16 cellular contexts compared by ENCODE assay signal in genomic region chr12:49655595-49656236, GRCh38. TPM values are rescaled to one million over a fixed set of nuclear protein-coding genes. Genes with fewer than 3 reads are reported as not detected.
A peak's percentile ranks its signal among the peaks of the same experiment; 100 is the strongest.
DNase-seq lines count a peak whose midpoint lies in the region; ATAC-seq, FAIRE-seq and TF ChIP-seq lines count a peak whose summit lies in the region.
"Had no signal": no experiment of that assay in that cellular context is flagged by ENCODE, and none has a peak within 500 bp of the region (broad histone marks: within the 10 kb centered on the region; RNA-seq: fewer than 3 reads in every experiment).

No MANE protein-coding gene starts in this region.

- H3K27ac ChIP-seq in kidney (ENCODE audit: low read depth in 2 of 2, low read length in 2 of 2): no peak overlapping the region
- H3K27ac ChIP-seq: SK-N-MC had no signal

- peaks cover 6 to 21% of the 10 kb centered on the region in 2 donors for H3K36me3 ChIP-seq in kidney (ENCODE audit: control insufficient read depth in 1 of 2, insufficient read depth in 2 of 2, low read length in 2 of 2)

- peak overlapping the region; percentile 34 to 87 for H3K27ac Mint-ChIP-seq in activated naive CD4-positive, alpha-beta T cell treated with anti-CD3 and anti-CD28 coated beads, Interleukin-2, amount 50 U/mL, for 72 hours
- H3K27ac Mint-ChIP-seq in activated naive CD4-positive, alpha-beta T cell treated with anti-CD3 and anti-CD28 coated beads for 36 hours: no peak overlapping the region
- H3K27ac Mint-ChIP-seq in activated T-helper 2 cell treated with anti-CD3 and anti-CD28 coated beads, Interferon-gamma antibody, Interleukin-2, Interleukin-4, amounts not matched to agents 10 μg/mL and 5 μg/mL and 100 μg/mL, durations not matched to agents 14 hours and 24 hours and 36 hours: peak overlapping the region; percentile 19
- H3K27ac Mint-ChIP-seq in stimulated activated memory B cell treated with anti-CD40 and anti-IgM and Interleukin-4, amounts not matched to agents 10 μg/mL and 1 μg/mL and 100 μg/mL, for 72 hours: peak overlapping the region; percentile 34

- H3K4me3 ChIP-seq in kidney (ENCODE audit: low read length in 2 of 2): no peak overlapping the region
- H3K4me3 ChIP-seq: SK-N-MC had no signal

- H3K9ac ChIP-seq in kidney (ENCODE audit: low read length in 2 of 2): no peak overlapping the region

- H3K4me1 ChIP-seq in kidney (ENCODE audit: control insufficient read depth in 1 of 2, insufficient read depth in 1 of 2, low read depth in 1 of 2, low read length in 2 of 2): peaks cover 0 to 4% of the 10 kb centered on the region in 2 donors
- H3K4me1 ChIP-seq: Caco-2 had no signal

- no peak for FAIRE-seq in kidney (lab: Jason Lieb, UNC)

- H3K4me1 Mint-ChIP-seq in activated naive CD4-positive, alpha-beta T cell treated with anti-CD3 and anti-CD28 coated beads for 36 hours (ENCODE audit: low read depth): peaks cover 33% of the 10 kb centered on the region
- H3K4me1 Mint-ChIP-seq in activated T-helper 2 cell treated with anti-CD3 and anti-CD28 coated beads, Interferon-gamma antibody, Interleukin-2, Interleukin-4, amounts not matched to agents 10 μg/mL and 5 μg/mL and 100 μg/mL, durations not matched to agents 14 hours and 24 hours and 36 hours (ENCODE audit: low read depth): peaks cover 10% of the 10 kb centered on the region
- peaks cover 28% of the 10 kb centered on the region for H3K4me1 Mint-ChIP-seq in stimulated activated memory B cell treated with anti-CD40 and anti-IgM and Interleukin-4, amounts not matched to agents 10 μg/mL and 1 μg/mL and 100 μg/mL, for 72 hours
- H3K4me1 Mint-ChIP-seq: brain had no signal

- no peaks in the 10 kb centered on the region for H3K9me3 Mint-ChIP-seq in activated naive CD4-positive, alpha-beta T cell treated with anti-CD3 and anti-CD28 coated beads, Interleukin-2, amount 50 U/mL, for 72 hours
- no peaks in the 10 kb centered on the region for H3K9me3 Mint-ChIP-seq in activated naive CD4-positive, alpha-beta T cell treated with anti-CD3 and anti-CD28 coated beads for 36 hours
- H3K9me3 Mint-ChIP-seq in activated T-helper 2 cell treated with anti-CD3 and anti-CD28 coated beads, Interferon-gamma antibody, Interleukin-2, Interleukin-4, amounts not matched to agents 10 μg/mL and 5 μg/mL and 100 μg/mL, durations not matched to agents 14 hours and 24 hours and 36 hours: no peaks in the 10 kb centered on the region
- no peaks in the 10 kb centered on the region for H3K9me3 Mint-ChIP-seq in stimulated activated memory B cell treated with anti-CD40 and anti-IgM and Interleukin-4, amounts not matched to agents 10 μg/mL and 1 μg/mL and 100 μg/mL, for 72 hours

- H3K4me3 Mint-ChIP-seq in activated naive CD4-positive, alpha-beta T cell treated with anti-CD3 and anti-CD28 coated beads for 36 hours: no peak overlapping the region
- H3K4me3 Mint-ChIP-seq in activated T-helper 2 cell treated with anti-CD3 and anti-CD28 coated beads, Interferon-gamma antibody, Interleukin-2, Interleukin-4, amounts not matched to agents 10 μg/mL and 5 μg/mL and 100 μg/mL, durations not matched to agents 14 hours and 24 hours and 36 hours (ENCODE audit: low read depth): no peak overlapping the region
- no peak overlapping the region for H3K4me3 Mint-ChIP-seq in stimulated activated memory B cell treated with anti-CD40 and anti-IgM and Interleukin-4, amounts not matched to agents 10 μg/mL and 1 μg/mL and 100 μg/mL, for 72 hours
- H3K4me3 Mint-ChIP-seq: brain had no signal

- CTCF ChIA-PET in activated naive CD4-positive, alpha-beta T cell treated with anti-CD3 and anti-CD28 coated beads for 36 hours (lab: Charles Lee): interaction anchor here (0.6 to 5.1 kb wide), 8 partner anchors 11 to 107 kb away, joined by 3 to 23 read pairs (median 4); no protein-coding TSS in a partner anchor

- no peak for TF ChIP-seq CTCF in kidney (IDR thresholded peaks at IDR 0.05; ENCODE audit: borderline replicate concordance, extremely low read depth, insufficient read depth)

- intact Hi-C loops in activated naive CD4-positive, alpha-beta T cell treated with anti-CD3 and anti-CD28 coated beads for 36 hours (cut with micrococcal nuclease): no loop called here
- intact Hi-C loops in activated T-helper 2 cell treated with anti-CD3 and anti-CD28 coated beads, Interferon-gamma antibody, Interleukin-2, Interleukin-4, amounts not matched to agents 10 μg/mL and 5 μg/mL and 100 μg/mL, durations not matched to agents 14 hours and 24 hours and 36 hours (cut with micrococcal nuclease): no loop called here
- intact Hi-C loops in kidney (cut with DNase I): no loop called here

- DNase-seq in activated naive CD4-positive, alpha-beta T cell treated with anti-CD3 and anti-CD28 coated beads, Interleukin-2, amount 50 U/mL, for 72 hours (ENCODE audit: low spot score in 2 of 2): no peak
- no peak for DNase-seq in activated naive CD4-positive, alpha-beta T cell treated with anti-CD3 and anti-CD28 coated beads for 36 hours
- DNase-seq in activated T-helper 2 cell treated with anti-CD3 and anti-CD28 coated beads, Interferon-gamma antibody, Interleukin-2, Interleukin-4, amounts not matched to agents 10 μg/mL and 5 μg/mL and 100 μg/mL, durations not matched to agents 14 hours and 24 hours and 36 hours (ENCODE audit: low spot score): no peak
- DNase-seq in kidney: peak; percentile 10
- DNase-seq in NCI-H1930 (lab: John Stamatoyannopoulos, UW): no peak
- DNase-seq in NCI-H226: no peak
- DNase-seq in SIG-M5 (lab: John Stamatoyannopoulos, UW): no peak
- DNase-seq: activated CD4-positive, alpha-beta T cell treated with anti-CD3 and anti-CD28 coated beads, Interleukin-2, amount 50 U/mL, for 48 hours; Caco-2; NCI-H2029 treated with DMSO at 0.1 percent for 48 hours; NCI-H526; PC-3; posterior cingulate gyrus had no signal

- no peaks in the 10 kb centered on the region for H3K27me3 Mint-ChIP-seq in activated naive CD4-positive, alpha-beta T cell treated with anti-CD3 and anti-CD28 coated beads for 36 hours (ENCODE audit: low read depth)
- H3K27me3 Mint-ChIP-seq in activated T-helper 2 cell treated with anti-CD3 and anti-CD28 coated beads, Interferon-gamma antibody, Interleukin-2, Interleukin-4, amounts not matched to agents 10 μg/mL and 5 μg/mL and 100 μg/mL, durations not matched to agents 14 hours and 24 hours and 36 hours (ENCODE audit: low read depth): no peaks in the 10 kb centered on the region
- no peaks in the 10 kb centered on the region for H3K27me3 Mint-ChIP-seq in stimulated activated memory B cell treated with anti-CD40 and anti-IgM and Interleukin-4, amounts not matched to agents 10 μg/mL and 1 μg/mL and 100 μg/mL, for 72 hours
- H3K27me3 Mint-ChIP-seq: brain had no signal

- no peak for ATAC-seq in activated naive CD4-positive, alpha-beta T cell treated with anti-CD3 and anti-CD28 coated beads, Interleukin-2, amount 50 U/mL, for 72 hours
- ATAC-seq in stimulated activated memory B cell treated with anti-CD40 and anti-IgM and Interleukin-4, amounts not matched to agents 10 μg/mL and 1 μg/mL and 100 μg/mL, for 72 hours: no peak
- ATAC-seq: PC-3 had no signal

- no peaks in the 10 kb centered on the region for H3K9me3 ChIP-seq in kidney (ENCODE audit: control insufficient read depth in 1 of 2, low read length in 2 of 2)
- H3K9me3 ChIP-seq: Caco-2 had no signal

- peaks cover 10 to 25% of the 10 kb centered on the region in 2 donors for H3K36me3 Mint-ChIP-seq in activated naive CD4-positive, alpha-beta T cell treated with anti-CD3 and anti-CD28 coated beads, Interleukin-2, amount 50 U/mL, for 72 hours
- H3K36me3 Mint-ChIP-seq in activated naive CD4-positive, alpha-beta T cell treated with anti-CD3 and anti-CD28 coated beads for 36 hours (ENCODE audit: low read depth): peaks cover 24% of the 10 kb centered on the region
- peaks cover 64% of the 10 kb centered on the region for H3K36me3 Mint-ChIP-seq in activated T-helper 2 cell treated with anti-CD3 and anti-CD28 coated beads, Interferon-gamma antibody, Interleukin-2, Interleukin-4, amounts not matched to agents 10 μg/mL and 5 μg/mL and 100 μg/mL, durations not matched to agents 14 hours and 24 hours and 36 hours (ENCODE audit: low read depth)
- H3K36me3 Mint-ChIP-seq in stimulated activated memory B cell treated with anti-CD40 and anti-IgM and Interleukin-4, amounts not matched to agents 10 μg/mL and 1 μg/mL and 100 μg/mL, for 72 hours: peaks cover 84% of the 10 kb centered on the region

RNA-seq across cellular contexts. Expression of gene PRPF40B, which starts 32.4 kb away (rescaled TPM):
- 10 to 100 TPM in 1 of 2 donors, 1 to 10 TPM in 1; 5.1 to 10.1 TPM for total RNA-seq in activated naive CD4-positive, alpha-beta T cell treated with anti-CD3 and anti-CD28 coated beads, Interleukin-2, amount 50 U/mL, for 72 hours
- 1 to 10 TPM; 7.2 to 7.7 TPM for total RNA-seq in activated naive CD4-positive, alpha-beta T cell treated with anti-CD3 and anti-CD28 coated beads for 36 hours
- total RNA-seq in activated T-helper 2 cell treated with anti-CD3 and anti-CD28 coated beads, Interferon-gamma antibody, Interleukin-2, Interleukin-4, amounts not matched to agents 10 μg/mL and 5 μg/mL and 100 μg/mL, durations not matched to agents 14 hours and 24 hours and 36 hours: 10.1 and 13.3 TPM in 2 replicates
- total RNA-seq in kidney: 33.3 TPM
- polyA plus RNA-seq in kidney (ENCODE audit: insufficient read depth, low read depth, low replicate concordance): 20.1 TPM

RNA-seq across cellular contexts. Expression of gene FAM186B, which starts 50.3 kb away (rescaled TPM):
- under 1 TPM; 0.16 to 0.18 TPM for total RNA-seq in activated naive CD4-positive, alpha-beta T cell treated with anti-CD3 and anti-CD28 coated beads, Interleukin-2, amount 50 U/mL, for 72 hours
- total RNA-seq in activated naive CD4-positive, alpha-beta T cell treated with anti-CD3 and anti-CD28 coated beads for 36 hours: under 1 TPM in 1 of 2 experiments, not detected in 1; 0.12 TPM
- total RNA-seq in activated T-helper 2 cell treated with anti-CD3 and anti-CD28 coated beads, Interferon-gamma antibody, Interleukin-2, Interleukin-4, amounts not matched to agents 10 μg/mL and 5 μg/mL and 100 μg/mL, durations not matched to agents 14 hours and 24 hours and 36 hours: 0.30 and 0.37 TPM in 2 replicates
- total RNA-seq in kidney: 0.85 TPM
- 0.34 TPM for polyA plus RNA-seq in kidney (ENCODE audit: insufficient read depth, low read depth, low replicate concordance)

RNA-seq across cellular contexts. Expression of gene FMNL3, which starts 51.5 kb away (rescaled TPM):
- total RNA-seq in activated naive CD4-positive, alpha-beta T cell treated with anti-CD3 and anti-CD28 coated beads, Interleukin-2, amount 50 U/mL, for 72 hours: 10 to 100 TPM; 25.9 to 27.6 TPM
- 10 to 100 TPM; 20.0 to 20.7 TPM for total RNA-seq in activated naive CD4-positive, alpha-beta T cell treated with anti-CD3 and anti-CD28 coated beads for 36 hours
- total RNA-seq in activated T-helper 2 cell treated with anti-CD3 and anti-CD28 coated beads, Interferon-gamma antibody, Interleukin-2, Interleukin-4, amounts not matched to agents 10 μg/mL and 5 μg/mL and 100 μg/mL, durations not matched to agents 14 hours and 24 hours and 36 hours: 36.2 and 38.0 TPM in 2 replicates
- 25.6 TPM for total RNA-seq in kidney
- polyA plus RNA-seq in kidney (ENCODE audit: insufficient read depth, low read depth, low replicate concordance): 6.3 TPM
